Comparison of ENCODE assay signal across 21 cellular contexts in genomic region chr14:68594737-68595380, GRCh38.
A peak's percentile ranks its signal among the peaks of the same experiment; 100 is the strongest.
DNase-seq lines count a peak whose midpoint lies in the region; ATAC-seq, FAIRE-seq and TF ChIP-seq lines count a peak whose summit lies in the region.
"Had no signal": no experiment of that assay in that cellular context is flagged by ENCODE, and none has a peak within 500 bp of the region (broad histone marks: within the 10 kb centered on the region; RNA-seq: fewer than 3 reads in every experiment).

No MANE protein-coding gene starts in this region.

- H3K27me3 Mint-ChIP-seq in chondrocyte (ENCODE audit: low read depth) (no peaks in the 10 kb centered on the region), nephron (ENCODE audit: low read depth) (peaks cover 4% of the 10 kb centered on the region)
- H3K27me3 Mint-ChIP-seq: activated CD4-positive, alpha-beta T cell treated with anti-CD3 and anti-CD28 coated beads for 36 hours had no signal

- DNase-seq in chondrocyte (ENCODE audit: low spot score), result no peak
- peak; percentile 7 for DNase-seq in upper lobe of right lung
- DNase-seq in GM12891 (ENCODE audit: insufficient read length, low spot score), result no peak
- DNase-seq in PC-3, result no peak
- DNase-seq in left lung, result no peak
- DNase-seq: activated CD4-positive, alpha-beta T cell treated with anti-CD3 and anti-CD28 coated beads for 36 hours; activated gamma-delta T cell; MM.1S; NCI-H2029; NCI-H510A treated with DMSO at 0.1 percent for 48 hours; stimulated activated CD4-positive, alpha-beta T cell treated with anti-CD3 and anti-CD28 coated beads, Interleukin-2, amount 100 ng/mL, for 24 hours; substantia nigra had no signal

- H3K36me3 Mint-ChIP-seq in chondrocyte (ENCODE audit: low read depth) (no peaks in the 10 kb centered on the region), nephron (ENCODE audit: low read depth) (no peaks in the 10 kb centered on the region)

- CTCF ChIA-PET in PC-3 (lab: Charles Lee), result no interaction called here

- H3K9me2 ChIP-seq in PC-3 (replicated peaks; ENCODE audit: low read length), result no peaks in the 10 kb centered on the region

- FAIRE-seq in GM12891 (lab: Jason Lieb, UNC), result no peak

- H3K4me3 Mint-ChIP-seq in chondrocyte (ENCODE audit: unreplicated experiment) (no peak overlapping the region), nephron (no peak overlapping the region)
- H3K4me3 Mint-ChIP-seq: activated CD4-positive, alpha-beta T cell treated with anti-CD3 and anti-CD28 coated beads for 36 hours; GM23338; T-helper 2 cell treated with Interferon-gamma antibody and Interleukin-4, amounts not matched to agents 5 μg/mL and 100 μg/mL, for 36 hours had no signal

- H2AFZ ChIP-seq in PC-3 (ENCODE audit: low read length), result no peak overlapping the region
- H2AFZ ChIP-seq: GM23338, neural progenitor cell had no signal

- H3K27ac Mint-ChIP-seq in chondrocyte (ENCODE audit: unreplicated experiment) (peak overlapping the region; percentile 97), nephron (peak overlapping the region in 2 of 3 experiments; percentile 98 to 99)
- H3K27ac Mint-ChIP-seq: T-helper 2 cell treated with Interferon-gamma antibody and Interleukin-4, amounts not matched to agents 5 μg/mL and 100 μg/mL, for 36 hours had no signal

- ATAC-seq in upper lobe of right lung (no peak), PC-3 (no peak), left lung (no peak)
- ATAC-seq: activated CD4-positive, alpha-beta T cell treated with anti-CD3 and anti-CD28 coated beads for 36 hours; gastrocnemius medialis had no signal

- no peaks in the 10 kb centered on the region for H3K79me2 ChIP-seq in PC-3 (ENCODE audit: low read length)

- BruUV-seq in PC-3 (replicated peaks; lab: Mats Ljungman, UMichigan), result no TSS peak

- H3K4me2 ChIP-seq in PC-3 (ENCODE audit: low read length), result no peak overlapping the region
- H3K4me2 ChIP-seq: neural progenitor cell had no signal

- no peaks in the 10 kb centered on the region for H4K20me1 ChIP-seq in PC-3 (ENCODE audit: low read length)

- H3K27ac ChIP-seq in HUES64 (ENCODE audit: low read depth, low read length), result peak overlapping the region; percentile 77; the same call in 1 of the 2 replicates
- no peak overlapping the region for H3K27ac ChIP-seq in upper lobe of right lung
- H3K27ac ChIP-seq in PC-3 (ENCODE audit: low read length), result no peak overlapping the region
- H3K27ac ChIP-seq in left lung, result peak overlapping the region in 1 of 2 donors; percentile 76
- H3K27ac ChIP-seq: coronary artery, epithelial cell of prostate, neural progenitor cell, right atrium auricular region had no signal

- H3K9me3 ChIP-seq in HUES64 (ENCODE audit: insufficient read depth, low read depth, low read length) (no peaks in the 10 kb centered on the region), upper lobe of right lung (no peaks in the 10 kb centered on the region), PC-3 (ENCODE audit: low read length) (no peaks in the 10 kb centered on the region), left lung (no peaks in the 10 kb centered on the region)
- H3K9me3 ChIP-seq: gastrocnemius medialis, right atrium auricular region had no signal

- intact Hi-C loops in upper lobe of right lung (cut with DNase I), result no loop called here
- intact Hi-C loops in PC-3 (cut with micrococcal nuclease), result loop anchor here (5.0 kb wide), 2 partner anchors 168 to 653 kb away; no protein-coding TSS in a partner anchor
- intact Hi-C loops in left lung (cut with DNase I), result no loop called here

- H3K4me3 ChIP-seq in HUES64 (ENCODE audit: low read length) (no peak overlapping the region), upper lobe of right lung (no peak overlapping the region), PC-3 (ENCODE audit: low read length) (no peak overlapping the region), left lung (no peak overlapping the region)
- H3K4me3 ChIP-seq: coronary artery, gastrocnemius medialis, GM23338, neural progenitor cell, right atrium auricular region had no signal

- POLR2A ChIA-PET in PC-3 (lab: Charles Lee; ENCODE audit: unreplicated experiment), result no interaction called here

- H3K4me1 Mint-ChIP-seq in chondrocyte (ENCODE audit: low read depth) (peaks cover 63% of the 10 kb centered on the region), nephron (peaks cover 98% of the 10 kb centered on the region)

- WGBS in HUES64, result 89% methylated on average over 6 of the region's 6 CpGs

- H3K4me1 ChIP-seq in HUES64 (ENCODE audit: insufficient read depth, low read length) (peaks cover 36% of the 10 kb centered on the region), upper lobe of right lung (peaks cover 30% of the 10 kb centered on the region), PC-3 (ENCODE audit: insufficient read depth, low read length) (peaks cover 21% of the 10 kb centered on the region), left lung (peaks cover 12 to 44% of the 10 kb centered on the region in 2 donors)

- H3K9me3 Mint-ChIP-seq in chondrocyte (ENCODE audit: low read depth) (no peaks in the 10 kb centered on the region), nephron (no peaks in the 10 kb centered on the region)

- TF ChIP-seq POLR2A in GM12891 (IDR thresholded peaks at IDR 0.05; ENCODE audit: low read depth, low read length), result no peak

- TF ChIP-seq CTCF in chondrocyte (IDR thresholded peaks at IDR 0.05) (no peak), nephron (IDR thresholded peaks at IDR 0.05; ENCODE audit: unreplicated experiment in 3 of 3) (no peak), upper lobe of right lung (IDR thresholded peaks at IDR 0.05) (no peak), PC-3 (conservative IDR thresholded peaks at IDR 0.05; ENCODE audit: low read depth, low read length) (no peak), left lung (IDR thresholded peaks at IDR 0.05) (no peak)

- H3K36me3 ChIP-seq in HUES64 (ENCODE audit: insufficient read depth, low read length) (no peaks in the 10 kb centered on the region), upper lobe of right lung (no peaks in the 10 kb centered on the region), PC-3 (ENCODE audit: low read depth, low read length) (no peaks in the 10 kb centered on the region), left lung (no peaks in the 10 kb centered on the region)
- H3K36me3 ChIP-seq: gastrocnemius medialis, neural progenitor cell, right atrium auricular region had no signal

- peaks cover 7% of the 10 kb centered on the region for H3F3A ChIP-seq in PC-3 (ENCODE audit: low read length, unreplicated experiment)

- H3K27me3 ChIP-seq in HUES64 (ENCODE audit: insufficient read depth, low read length) (no peaks in the 10 kb centered on the region), upper lobe of right lung (no peaks in the 10 kb centered on the region), PC-3 (ENCODE audit: low read length) (no peaks in the 10 kb centered on the region), left lung (no peaks in the 10 kb centered on the region)
- H3K27me3 ChIP-seq: gastrocnemius medialis, neural progenitor cell, right atrium auricular region had no signal

- H3K9ac ChIP-seq in HUES64 (ENCODE audit: low read depth, low read length) (no peak overlapping the region), PC-3 (ENCODE audit: low read length) (no peak overlapping the region)
- H3K9ac ChIP-seq: neural progenitor cell had no signal

TF ChIP-seq in GM12891, 5 proteins besides CTCF, POLR2A, EP300 and RAD21:
- TF ChIP-seq SPI1 (IDR thresholded peaks at IDR 0.05; ENCODE audit: low read depth, low read length) (no peak), TAF1 (IDR thresholded peaks at IDR 0.05; ENCODE audit: low read depth, low read length) (no peak), POU2F2 (IDR thresholded peaks at IDR 0.05; ENCODE audit: low read depth, low read length) (no peak), POLR2AphosphoS5 (IDR thresholded peaks at IDR 0.05; ENCODE audit: low read depth, low read length) (no peak), PAX5 (IDR thresholded peaks at IDR 0.05; ENCODE audit: insufficient read depth, low read length, severe bottlenecking) (no peak)
